In the genomic region with DNA sequence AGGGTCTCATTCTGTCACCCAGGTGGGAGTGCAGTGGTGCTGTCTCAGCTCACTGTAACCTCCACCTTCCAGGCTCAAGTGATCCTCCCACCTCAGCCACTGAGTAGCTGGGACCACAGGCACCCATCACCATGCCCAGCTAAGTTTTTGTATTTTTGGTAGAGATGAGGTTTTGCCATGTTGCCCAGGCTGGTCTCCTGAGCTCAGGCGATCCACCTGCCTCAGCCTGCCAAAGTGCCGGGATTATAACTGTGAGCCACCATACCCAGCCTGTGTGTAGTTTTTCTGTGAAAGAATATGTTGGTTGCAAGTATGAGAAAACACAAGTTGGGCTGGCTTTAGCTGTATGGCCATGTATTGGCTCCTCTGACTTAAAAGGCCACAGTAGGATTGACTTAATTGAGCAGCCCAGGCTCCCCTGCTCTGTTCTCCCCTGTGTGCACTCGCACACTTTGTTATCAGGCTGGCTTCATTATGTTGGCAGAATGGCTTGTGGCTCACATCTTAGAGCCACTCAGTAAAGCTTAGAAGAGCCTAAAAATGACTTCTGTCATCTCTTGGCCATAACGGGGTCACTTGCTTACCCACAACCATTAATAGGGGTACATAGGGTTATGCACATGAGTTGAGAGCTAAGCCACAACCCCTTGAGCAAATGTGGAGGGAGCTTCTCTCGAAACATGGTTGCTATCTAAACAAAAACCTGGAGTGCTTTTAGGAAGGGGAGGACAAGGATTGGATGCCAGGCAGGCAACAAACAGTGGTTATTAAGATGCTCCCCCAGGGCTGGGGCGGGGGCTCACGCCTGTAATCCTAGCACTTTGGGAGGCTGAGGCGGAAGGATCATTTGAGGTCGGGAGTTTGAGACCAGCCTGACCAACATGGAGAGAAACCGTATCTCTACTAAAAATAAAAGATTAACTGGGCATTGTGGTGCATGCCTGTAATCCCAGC, we compare ENCODE assay signal across 9 cellular contexts. TPM values are rescaled to one million over a fixed set of nuclear protein-coding genes. Genes with fewer than 3 reads are reported as not detected.
A peak's percentile ranks its signal among the peaks of the same experiment; 100 is the strongest.
DNase-seq lines count a peak whose midpoint lies in the region; ATAC-seq, FAIRE-seq and TF ChIP-seq lines count a peak whose summit lies in the region.
"Had no signal": no experiment of that assay in that cellular context is flagged by ENCODE, and none has a peak within 500 bp of the region (broad histone marks: within the 10 kb centered on the region; RNA-seq: fewer than 3 reads in every experiment).

No MANE protein-coding gene starts in this region.

- no peaks in the 10 kb centered on the region for H3F3A ChIP-seq in OCI-LY1 (ENCODE audit: insufficient read depth, low read length)
- H3F3A ChIP-seq in neural progenitor cell (ENCODE audit: low read depth), result peaks cover 27% of the 10 kb centered on the region

- intact Hi-C loops in CD4-positive, alpha-beta T cell (cut with DNase I, micrococcal nuclease), result loop anchor here in 1 of 2 experiments (2.0 kb wide), 1 partner anchor 15 kb away; no protein-coding TSS in a partner anchor
- intact Hi-C loops in pancreas (cut with DNase I), result no loop called here

- H3K4me2 ChIP-seq in OCI-LY1 (ENCODE audit: low read length), result peak overlapping the region; percentile 5; the same call in 1 of the 2 replicates
- H3K4me2 ChIP-seq in neural progenitor cell, result peak overlapping the region; percentile 60

- no peaks in the 10 kb centered on the region for H3K9me3 Mint-ChIP-seq in CD4-positive, alpha-beta T cell
- H3K9me3 Mint-ChIP-seq in chondrocyte (ENCODE audit: low read depth) (no peaks in the 10 kb centered on the region), neural progenitor cell (peaks cover 3% of the 10 kb centered on the region)

- no peak overlapping the region for H2AFZ ChIP-seq in OCI-LY1 (ENCODE audit: low read length)
- no peak overlapping the region for H2AFZ ChIP-seq in neural progenitor cell (replicated peaks)

- H3K36me3 ChIP-seq in OCI-LY1 (ENCODE audit: insufficient read depth, low read length) (peaks cover 99% of the 10 kb centered on the region), neural progenitor cell (peaks cover 19% of the 10 kb centered on the region), pancreas (peaks cover 0 to 15% (median 0%) of the 10 kb centered on the region in 3 donors)

- H3K4me3 Mint-ChIP-seq in CD4-positive, alpha-beta T cell, result peak overlapping the region; percentile 79
- H3K4me3 Mint-ChIP-seq in chondrocyte (ENCODE audit: unreplicated experiment), result peak overlapping the region; percentile 19
- peak overlapping the region; percentile 18 for H3K4me3 Mint-ChIP-seq in neural progenitor cell

- peaks cover 4% of the 10 kb centered on the region; the same call in 1 of the 2 replicates for H4K20me1 ChIP-seq in OCI-LY1 (ENCODE audit: insufficient read depth, low read length)
- H4K20me1 ChIP-seq in neural progenitor cell (ENCODE audit: low read depth), result peaks cover 99% of the 10 kb centered on the region

- no peaks in the 10 kb centered on the region for H3K27me3 Mint-ChIP-seq in CD4-positive, alpha-beta T cell
- H3K27me3 Mint-ChIP-seq in chondrocyte (ENCODE audit: low read depth), result no peaks in the 10 kb centered on the region
- H3K27me3 Mint-ChIP-seq in neural progenitor cell (ENCODE audit: insufficient read depth, low read depth), result peaks cover 5% of the 10 kb centered on the region

- H3K79me2 ChIP-seq in OCI-LY1 (ENCODE audit: insufficient read depth, low read length) (peaks cover 100% of the 10 kb centered on the region), neural progenitor cell (ENCODE audit: low read depth) (peaks cover 100% of the 10 kb centered on the region)

- ATAC-seq in CD4-positive, alpha-beta T cell (ENCODE audit: poor library complexity), result no peak
- ATAC-seq in HG03354 (IDR thresholded peaks at IDR 0.05; ENCODE audit: poor library complexity, severe bottlenecking, unreplicated experiment), result no peak
- ATAC-seq in pancreas, result no peak

- 52 to 66% methylated on average over 10 of the region's 10 CpGs for WGBS in pancreas, 2 donors

- no peak overlapping the region for H3K9ac ChIP-seq in OCI-LY1 (ENCODE audit: low read length)
- no peak overlapping the region for H3K9ac ChIP-seq in neural progenitor cell

- peaks cover 96% of the 10 kb centered on the region for H3K36me3 Mint-ChIP-seq in CD4-positive, alpha-beta T cell (ENCODE audit: low read depth)
- peaks cover 25% of the 10 kb centered on the region for H3K36me3 Mint-ChIP-seq in chondrocyte (ENCODE audit: low read depth)
- H3K36me3 Mint-ChIP-seq in neural progenitor cell, result peaks cover 50% of the 10 kb centered on the region

- H3K9me3 ChIP-seq in CD4-positive, alpha-beta T cell (ENCODE audit: control insufficient read depth, low read length), result no peaks in the 10 kb centered on the region
- H3K9me3 ChIP-seq in OCI-LY1 (ENCODE audit: low read length) (no peaks in the 10 kb centered on the region), neural progenitor cell (ENCODE audit: low read depth) (no peaks in the 10 kb centered on the region), pancreas (no peaks in the 10 kb centered on the region)

- peak overlapping the region; percentile 63 for H3K27ac Mint-ChIP-seq in CD4-positive, alpha-beta T cell
- H3K27ac Mint-ChIP-seq in chondrocyte (ENCODE audit: unreplicated experiment), result peak overlapping the region; percentile 81
- no peak overlapping the region for H3K27ac Mint-ChIP-seq in neural progenitor cell

- CTCF ChIA-PET in CD4-positive, alpha-beta T cell (lab: Charles Lee), result interaction anchor here (1.0 to 1.5 kb wide), 2 partner anchors 37 to 42 kb away, joined by 3 to 4 read pairs; no protein-coding TSS in a partner anchor

- H3K4me1 ChIP-seq in OCI-LY1 (ENCODE audit: insufficient read depth, low read length, severe bottlenecking) (peaks cover 67% of the 10 kb centered on the region), neural progenitor cell (peaks cover 34% of the 10 kb centered on the region), pancreas (peaks cover 42 to 78% (median 72%) of the 10 kb centered on the region in 3 donors)

- H3K9me2 ChIP-seq in OCI-LY1 (ENCODE audit: low read depth, low read length), result no peaks in the 10 kb centered on the region

- no peak overlapping the region for H3K27ac ChIP-seq in CD4-positive, alpha-beta T cell (ENCODE audit: low read depth, low read length)
- H3K27ac ChIP-seq in OCI-LY1 (ENCODE audit: low read depth, low read length, poor library complexity, severe bottlenecking), result no peak overlapping the region
- peak overlapping the region; percentile 12 for H3K27ac ChIP-seq in neural progenitor cell
- H3K27ac ChIP-seq in pancreas, result peak overlapping the region in 1 of 4 donors; percentile 46
- H3K27ac ChIP-seq: foreskin keratinocyte had no signal

- DNase-seq in CD4-positive, alpha-beta T cell, result no peak
- DNase-seq in chondrocyte (ENCODE audit: low spot score), result no peak
- DNase-seq in neural progenitor cell (ENCODE audit: low spot score), result peak; percentile 58
- no peak for DNase-seq in A172 (ENCODE audit: low spot score)
- DNase-seq in pancreas, result no peak
- DNase-seq in activated CD4-positive, CD25-positive, alpha-beta regulatory T cell treated with anti-CD3 and anti-CD28 coated beads, Interleukin-2, amount 50 U/mL, for 72 hours, result no peak
- DNase-seq: foreskin keratinocyte had no signal

- TF ChIP-seq CTCF in CD4-positive, alpha-beta T cell (IDR thresholded peaks at IDR 0.05), result no peak
- TF ChIP-seq CTCF in OCI-LY1 (IDR thresholded peaks at IDR 0.05; ENCODE audit: low read length) (no peak), chondrocyte (IDR thresholded peaks at IDR 0.05) (no peak), neural progenitor cell (IDR thresholded peaks at IDR 0.05) (no peak), pancreas (IDR thresholded peaks at IDR 0.05) (no peak)

- H3K4me1 Mint-ChIP-seq in CD4-positive, alpha-beta T cell (ENCODE audit: low read depth), result peaks cover 95% of the 10 kb centered on the region
- H3K4me1 Mint-ChIP-seq in chondrocyte (ENCODE audit: low read depth) (peaks cover 87% of the 10 kb centered on the region), neural progenitor cell (peaks cover 57% of the 10 kb centered on the region)

- FAIRE-seq in pancreas (lab: Jason Lieb, UNC), result no peak

- POLR2A ChIA-PET in CD4-positive, alpha-beta T cell (lab: Charles Lee), result interaction anchor here (1.1 to 1.2 kb wide), 2 partner anchors 13 to 150 kb away, joined by 3 to 4 read pairs; no protein-coding TSS in a partner anchor

- no peak overlapping the region for H3K4me3 ChIP-seq in OCI-LY1 (ENCODE audit: low read depth, low read length, poor library complexity, severe bottlenecking)
- H3K4me3 ChIP-seq in neural progenitor cell, result no peak overlapping the region
- H3K4me3 ChIP-seq in pancreas, result no peak overlapping the region

- H3K27me3 ChIP-seq in CD4-positive, alpha-beta T cell (ENCODE audit: control insufficient read depth, insufficient read depth, low read length), result no peaks in the 10 kb centered on the region
- no peaks in the 10 kb centered on the region for H3K27me3 ChIP-seq in OCI-LY1 (ENCODE audit: insufficient read depth, low read length)
- H3K27me3 ChIP-seq in neural progenitor cell, result no peaks in the 10 kb centered on the region
- no peaks in the 10 kb centered on the region for H3K27me3 ChIP-seq in pancreas
- H3K27me3 ChIP-seq: foreskin keratinocyte had no signal

RNA-seq across cellular contexts. Expression of a gene that starts 6.1 kb away (rescaled TPM):
- 100 to 1,000 TPM; 152 to 153 TPM for total RNA-seq in CD4-positive, alpha-beta T cell
- total RNA-seq in chondrocyte (82.5 to 84.3 TPM (median 83.0 TPM) in 3 replicates), neural progenitor cell (ENCODE audit: low replicate concordance) (64.2 and 77.3 TPM in 2 replicates), pancreas (10 to 100 TPM; 17.1 to 35.5 (median 23.6) TPM)
- total RNA-seq in A172 (2014; rRNA removed; shearing (Covaris generic)), result 66.3 and 79.6 TPM in 2 replicates
- 10 to 100 TPM in 1 of 2 donors, 1 to 10 TPM in 1; 6.0 to 10.9 TPM for polyA plus RNA-seq in pancreas

Comparison
In these comparisons a context has a peak if more than half of its experiments do, and no peak if none do; other contexts are left out.
1. H3K4me3 Mint-ChIP-seq: peak in every context shown above with its lines; median percentile 79 in CD4-positive, alpha-beta T cell; 19 in chondrocyte; 18 in neural progenitor cell.